Comparison of ENCODE assay signal across 14 cellular contexts in the genomic region with DNA sequence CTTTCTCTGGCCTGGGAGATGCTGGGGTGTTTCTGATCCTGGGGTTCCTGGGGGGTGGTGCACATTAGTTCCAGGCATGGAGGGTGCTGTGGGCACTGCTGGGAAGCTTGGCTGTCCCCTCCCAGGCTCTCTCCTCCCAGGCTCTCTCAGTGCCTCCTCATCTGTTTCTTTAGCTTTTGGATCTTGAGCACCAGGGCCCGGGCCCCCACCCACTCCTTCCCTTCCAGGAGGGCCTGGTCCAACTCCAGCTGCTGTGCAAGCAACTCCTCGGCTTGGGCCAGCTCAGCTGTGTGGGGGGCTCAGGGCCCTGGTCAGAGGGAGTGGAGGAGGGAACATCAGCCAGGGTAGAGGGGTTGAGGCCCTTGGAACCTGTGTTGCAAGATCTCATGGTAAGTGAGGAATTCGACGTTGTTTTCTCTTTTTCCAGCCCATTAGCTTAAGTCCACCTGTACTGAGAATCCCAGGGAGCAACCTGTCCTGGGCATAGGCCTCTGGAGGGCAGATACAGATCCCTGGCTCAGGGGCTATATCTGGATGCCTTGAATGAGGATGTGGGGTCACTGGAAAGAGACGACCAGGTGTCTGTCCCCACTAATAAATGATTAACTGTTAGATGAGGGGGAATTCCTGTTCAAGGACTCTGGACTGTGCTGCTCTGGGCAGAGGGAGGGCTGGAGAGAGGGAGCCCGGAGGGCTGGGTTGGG. TPM values are rescaled to one million over a fixed set of nuclear protein-coding genes. Genes with fewer than 3 reads are reported as not detected.
DNase-seq lines count a peak whose midpoint lies in the region; ATAC-seq, FAIRE-seq and TF ChIP-seq lines count a peak whose summit lies in the region.
"Had no signal": no experiment of that assay in that cellular context is flagged by ENCODE, and none has a peak within 500 bp of the region (broad histone marks: within the 10 kb centered on the region; RNA-seq: fewer than 3 reads in every experiment).

No MANE protein-coding gene starts in this region.

- H3K36me3 Mint-ChIP-seq in activated T-helper 1 cell treated with anti-CD3 and anti-CD28 coated beads, Interleukin-12 subunit alpha, Interleukin-12 subunit beta, Interleukin-2, Interleukin-4 antibody, amounts not matched to agents 30 ng/mL and 10 ng/mL and 1 ng/mL, durations not matched to agents 14 hours and 24 hours and 36 hours (ENCODE audit: low read depth) = no peaks in the 10 kb centered on the region
- peaks cover 0 to 1% of the 10 kb centered on the region in 2 donors for H3K36me3 Mint-ChIP-seq in CD14-positive monocyte

- H3K27me3 ChIP-seq in pancreas = no peaks in the 10 kb centered on the region

- H3K27ac Mint-ChIP-seq in activated T-helper 1 cell treated with anti-CD3 and anti-CD28 coated beads, Interleukin-12 subunit alpha, Interleukin-12 subunit beta, Interleukin-2, Interleukin-4 antibody, amounts not matched to agents 30 ng/mL and 10 ng/mL and 1 ng/mL, durations not matched to agents 14 hours and 24 hours and 36 hours = no peak overlapping the region
- no peak overlapping the region for H3K27ac Mint-ChIP-seq in CD14-positive monocyte

- peaks cover 20% of the 10 kb centered on the region for H3K27me3 Mint-ChIP-seq in activated T-helper 1 cell treated with anti-CD3 and anti-CD28 coated beads, Interleukin-12 subunit alpha, Interleukin-12 subunit beta, Interleukin-2, Interleukin-4 antibody, amounts not matched to agents 30 ng/mL and 10 ng/mL and 1 ng/mL, durations not matched to agents 14 hours and 24 hours and 36 hours (ENCODE audit: insufficient read depth)
- peaks cover 1 to 14% (median 7%) of the 10 kb centered on the region in 3 donors for H3K27me3 Mint-ChIP-seq in CD14-positive monocyte (ENCODE audit: low read depth in 3 of 3)

- TF ChIP-seq CTCF in pancreas (IDR thresholded peaks at IDR 0.05) (no peak), CD14-positive monocyte (IDR thresholded peaks at IDR 0.05) (no peak)

- no peak overlapping the region for H3K27ac ChIP-seq in pancreas
- H3K27ac ChIP-seq: KMS-11, PC-9 had no signal

- DNase-seq in left kidney (ENCODE audit: low read depth, low spot score) (peak; percentile 45), pancreas (no peak), NCI-H2227 (lab: John Stamatoyannopoulos, UW; ENCODE audit: unreplicated experiment) (no peak), CD14-positive monocyte (ENCODE audit: low spot score) (no peak)
- DNase-seq in activated T-helper 1 cell treated with anti-CD3 and anti-CD28 coated beads, Interleukin-12 subunit alpha, Interleukin-12 subunit beta, Interleukin-2, Interleukin-4 antibody, amounts not matched to agents 30 ng/mL and 10 ng/mL and 1 ng/mL, durations not matched to agents 14 hours and 24 hours and 36 hours (ENCODE audit: low spot score) = no peak
- DNase-seq: HCEC 1CT, NCI-H1105, NCI-H1694 treated with DMSO at 0.1 percent for 48 hours, NCI-H774, PC-9 had no signal

- H3K36me3 ChIP-seq in pancreas = no peaks in the 10 kb centered on the region

- WGBS in pancreas, 2 donors = 6 to 40% methylated on average over 4 to 6 of the region's 6 CpGs

- ATAC-seq in GM18907 (IDR thresholded peaks at IDR 0.05; ENCODE audit: unreplicated experiment) (peak; percentile 57), HG03354 (IDR thresholded peaks at IDR 0.05; ENCODE audit: poor library complexity, severe bottlenecking, unreplicated experiment) (peak; percentile 65), pancreas (peak in 3 of 4 donors; percentile 60 to 79 (median 63)), HG02840 (IDR thresholded peaks at IDR 0.05; ENCODE audit: low FRiP score, unreplicated experiment) (no peak)

- H3K4me1 Mint-ChIP-seq in activated T-helper 1 cell treated with anti-CD3 and anti-CD28 coated beads, Interleukin-12 subunit alpha, Interleukin-12 subunit beta, Interleukin-2, Interleukin-4 antibody, amounts not matched to agents 30 ng/mL and 10 ng/mL and 1 ng/mL, durations not matched to agents 14 hours and 24 hours and 36 hours (ENCODE audit: low read depth) = peaks cover 42% of the 10 kb centered on the region
- H3K4me1 Mint-ChIP-seq in CD14-positive monocyte = peaks cover 2% of the 10 kb centered on the region

- H3K4me1 ChIP-seq in pancreas = no peaks in the 10 kb centered on the region

- H3K9me3 ChIP-seq in pancreas = no peaks in the 10 kb centered on the region

- no peak overlapping the region for H3K4me3 ChIP-seq in pancreas
- H3K4me3 ChIP-seq: PC-9 had no signal

- FAIRE-seq in pancreas (lab: Jason Lieb, UNC) = no peak

- H3K4me3 Mint-ChIP-seq in activated T-helper 1 cell treated with anti-CD3 and anti-CD28 coated beads, Interleukin-12 subunit alpha, Interleukin-12 subunit beta, Interleukin-2, Interleukin-4 antibody, amounts not matched to agents 30 ng/mL and 10 ng/mL and 1 ng/mL, durations not matched to agents 14 hours and 24 hours and 36 hours = no peak overlapping the region
- no peak overlapping the region for H3K4me3 Mint-ChIP-seq in CD14-positive monocyte

- intact Hi-C loops in pancreas (cut with DNase I) = no loop called here
- intact Hi-C loops in activated T-helper 1 cell treated with anti-CD3 and anti-CD28 coated beads, Interleukin-12 subunit alpha, Interleukin-12 subunit beta, Interleukin-2, Interleukin-4 antibody, amounts not matched to agents 30 ng/mL and 10 ng/mL and 1 ng/mL, durations not matched to agents 14 hours and 24 hours and 36 hours (cut with micrococcal nuclease) = no loop called here
- intact Hi-C loops in CD14-positive monocyte (cut with micrococcal nuclease) = no loop called here

- no peaks in the 10 kb centered on the region for H3K9me3 Mint-ChIP-seq in activated T-helper 1 cell treated with anti-CD3 and anti-CD28 coated beads, Interleukin-12 subunit alpha, Interleukin-12 subunit beta, Interleukin-2, Interleukin-4 antibody, amounts not matched to agents 30 ng/mL and 10 ng/mL and 1 ng/mL, durations not matched to agents 14 hours and 24 hours and 36 hours
- no peaks in the 10 kb centered on the region for H3K9me3 Mint-ChIP-seq in CD14-positive monocyte

RNA-seq across cellular contexts. Expression of a gene that starts 34.5 kb away (rescaled TPM):
- 100 to 1,000 TPM in 2 of 6 donors, 10 to 100 TPM in 4; 63.7 to 374 (median 79.2) TPM for total RNA-seq in pancreas
- polyA plus RNA-seq in pancreas (100 to 1,000 TPM; 220 to 350 TPM), CD14-positive monocyte (1,000 to 10,000 TPM; 1,518 to 2,788 TPM)
- total RNA-seq in activated T-helper 1 cell treated with anti-CD3 and anti-CD28 coated beads, Interleukin-12 subunit alpha, Interleukin-12 subunit beta, Interleukin-2, Interleukin-4 antibody, amounts not matched to agents 30 ng/mL and 10 ng/mL and 1 ng/mL, durations not matched to agents 14 hours and 24 hours and 36 hours = 1,482 and 1,503 TPM in 2 replicates
